ENCODE assay signal across 8 cellular contexts in genomic region chr17:63834431-63835166, GRCh38. TPM values are rescaled to one million over a fixed set of nuclear protein-coding genes. Genes with fewer than 3 reads are reported as not detected.
DNase-seq lines count a peak whose midpoint lies in the region; ATAC-seq and TF ChIP-seq lines count a peak whose summit lies in the region.

No MANE protein-coding gene starts in this region.

- peak; percentile 95 for DNase-seq in A673 (ENCODE audit: low spot score)
- DNase-seq in NOMO-1 treated with dmso at 0.1 percent for 144 hours (lab: John Stamatoyannopoulos, UW; ENCODE audit: unreplicated experiment): peak; percentile 86
- DNase-seq in activated T-cell treated with anti-CD3 and anti-CD28 coated beads, Interleukin-2, amount 50 U/mL, for 1 hour: peak; percentile 69
- peak; percentile 56 for DNase-seq in neural crest cell (ENCODE audit: low read depth, low spot score)
- DNase-seq in NK-92 (lab: John Stamatoyannopoulos, UW; ENCODE audit: unreplicated experiment): no peak

- peaks cover 72% of the 10 kb centered on the region for H3K36me3 ChIP-seq in A673 (ENCODE audit: insufficient read depth, low read length, poor library complexity, severe bottlenecking)
- H3K36me3 ChIP-seq in esophagus (ENCODE audit: control insufficient read depth in 2 of 2, insufficient read depth in 2 of 2, low read length in 1 of 2): peaks cover 38 to 63% of the 10 kb centered on the region in 2 donors

- POLR2A ChIA-PET in A673 (lab: Charles Lee; ENCODE audit: low non-redundant PET): no interaction called here

- no peak overlapping the region for H3K27ac Mint-ChIP-seq in neural crest cell (ENCODE audit: unreplicated experiment)

- peak overlapping the region; percentile 87 for H3K4me3 Mint-ChIP-seq in neural crest cell

- H3K9me3 Mint-ChIP-seq in neural crest cell: no peaks in the 10 kb centered on the region

- no peaks in the 10 kb centered on the region for H3K27me3 Mint-ChIP-seq in neural crest cell (ENCODE audit: low read depth)

- CTCF ChIA-PET in A673 (lab: Charles Lee): interaction anchor here (0.7 kb wide), 2 partner anchors 9 to 213 kb away, joined by 3 to 4 read pairs; partner anchors contain the start of gene MAP3K3

- peaks cover 31% of the 10 kb centered on the region for H3K4me1 ChIP-seq in A673 (ENCODE audit: insufficient read depth, low read length, poor library complexity, severe bottlenecking)
- H3K4me1 ChIP-seq in esophagus (ENCODE audit: control insufficient read depth in 2 of 2, insufficient read depth in 2 of 2, low read length in 1 of 2): peaks cover 17 to 20% of the 10 kb centered on the region in 2 donors

- WGBS in esophagus, 2 donors: 33 to 39% methylated on average over 13 of the region's 13 CpGs

- H3K9me3 ChIP-seq in A673 (ENCODE audit: low read depth, low read length, poor library complexity, severe bottlenecking) (no peaks in the 10 kb centered on the region), esophagus (ENCODE audit: control insufficient read depth in 2 of 2, insufficient read depth in 1 of 2, low read depth in 1 of 2, low read length in 1 of 2) (no peaks in the 10 kb centered on the region)

- TF ChIP-seq CTCF in A673 (conservative IDR thresholded peaks at IDR 0.05; ENCODE audit: low read depth, low read length): peak; percentile 93
- peak; percentile 71 for TF ChIP-seq CTCF in GM12873 (IDR thresholded peaks at IDR 0.05; ENCODE audit: insufficient read depth, low read depth, low read length, missing control alignments)
- TF ChIP-seq CTCF in neural crest cell (conservative IDR thresholded peaks at IDR 0.05): peak; percentile 59

- no peak overlapping the region for H3K4me3 ChIP-seq in A673 (ENCODE audit: low read depth, low read length, poor library complexity, severe bottlenecking)
- H3K4me3 ChIP-seq in esophagus (ENCODE audit: low read depth in 1 of 2, low read length in 2 of 2): no peak overlapping the region

- no TSS peak for BruUV-seq in A673 (replicated peaks; lab: Mats Ljungman, UMichigan)

- intact Hi-C loops in A673 (cut with micrococcal nuclease; ENCODE audit: unreplicated experiment): loop anchor here (2.0 kb wide), 1 partner anchor 134 kb away; the partner anchor contains the start of gene LIMD2

- peak; percentile 40 for ATAC-seq in HG03521 (IDR thresholded peaks at IDR 0.05; ENCODE audit: unreplicated experiment)

- H3K27ac ChIP-seq in A673 (ENCODE audit: low read depth, low read length, poor library complexity, severe bottlenecking) (no peak overlapping the region), esophagus (ENCODE audit: low read depth in 2 of 2, low read length in 1 of 2) (peak overlapping the region; percentile 22 to 36)

- H3K27me3 ChIP-seq in A673 (replicated peaks; ENCODE audit: insufficient read depth, low read depth, low read length, poor library complexity) (no peaks in the 10 kb centered on the region), esophagus (ENCODE audit: control insufficient read depth in 1 of 2, insufficient read depth in 2 of 2, low read length in 2 of 2) (no peaks in the 10 kb centered on the region)

- peaks cover 16% of the 10 kb centered on the region for H3K4me1 Mint-ChIP-seq in neural crest cell

- H3K36me3 Mint-ChIP-seq in neural crest cell (ENCODE audit: low read depth): peaks cover 18% of the 10 kb centered on the region

RNA-seq across cellular contexts. Expression of gene FTSJ3, which starts 7.1 kb away (rescaled TPM):
- total RNA-seq in A673 (2021): 81.0 and 90.4 TPM in 2 replicates
- 10 to 100 TPM; 15.1 to 18.5 TPM for polyA plus RNA-seq in esophagus
- total RNA-seq in neural crest cell: 57.4 and 59.9 TPM in 2 replicates

RNA-seq across cellular contexts. Expression of gene PSMC5, which starts 7.4 kb away (rescaled TPM):
- 302 and 305 TPM in 2 replicates for total RNA-seq in A673 (2021)
- polyA plus RNA-seq in esophagus: 100 to 1,000 TPM; 137 to 156 TPM
- total RNA-seq in neural crest cell: 170 and 178 TPM in 2 replicates

RNA-seq across cellular contexts. Expression of gene SMARCD2, which starts 7.9 kb away (rescaled TPM):
- total RNA-seq in A673 (2021): 71.9 and 89.4 TPM in 2 replicates
- polyA plus RNA-seq in esophagus: 10 to 100 TPM; 54.4 to 62.4 TPM
- 43.0 and 45.5 TPM in 2 replicates for total RNA-seq in neural crest cell

RNA-seq across cellular contexts. Expression of gene CSH2, which starts 38.9 kb away (rescaled TPM):
- total RNA-seq in A673 (2021): not detected in 2 replicates
- polyA plus RNA-seq in esophagus: not detected
- not detected in 2 replicates for total RNA-seq in neural crest cell

RNA-seq across cellular contexts. Expression of gene GH2, which starts 47.1 kb away (rescaled TPM):
- total RNA-seq in A673 (2021): not detected in 2 replicates
- not detected for polyA plus RNA-seq in esophagus
- total RNA-seq in neural crest cell: not detected in 2 replicates
